In genomic region chr6:8343600-8343999, GRCh38 we compare ENCODE assay signal across 8 cellular contexts.
"Had no signal": no experiment of that assay in that cellular context is flagged by ENCODE, and none has a peak within 500 bp of the region (broad histone marks: within the 10 kb centered on the region; RNA-seq: fewer than 3 reads in every experiment).

No MANE protein-coding gene starts in this region.

- H3K27ac ChIP-seq: GM23248 had no signal

- DNase-seq: GM23248, H9, HCEC 1CT, KG1 had no signal

- H3K4me3 ChIP-seq: GM23248 had no signal

- H2AFZ ChIP-seq: GM23248 had no signal

- H3K36me3 Mint-ChIP-seq: IgD-negative memory B cell had no signal

- H3K4me1 Mint-ChIP-seq: IgD-negative memory B cell had no signal

- H3K27ac Mint-ChIP-seq: H9, IgD-negative memory B cell had no signal

- H3K4me3 Mint-ChIP-seq: H9, IgD-negative memory B cell had no signal

- H3K9ac ChIP-seq: GM23248 had no signal

- FAIRE-seq: H1, H54, HTR-8/SVneo had no signal
